Comparison of ENCODE assay signal across 10 cellular contexts in the genomic region with DNA sequence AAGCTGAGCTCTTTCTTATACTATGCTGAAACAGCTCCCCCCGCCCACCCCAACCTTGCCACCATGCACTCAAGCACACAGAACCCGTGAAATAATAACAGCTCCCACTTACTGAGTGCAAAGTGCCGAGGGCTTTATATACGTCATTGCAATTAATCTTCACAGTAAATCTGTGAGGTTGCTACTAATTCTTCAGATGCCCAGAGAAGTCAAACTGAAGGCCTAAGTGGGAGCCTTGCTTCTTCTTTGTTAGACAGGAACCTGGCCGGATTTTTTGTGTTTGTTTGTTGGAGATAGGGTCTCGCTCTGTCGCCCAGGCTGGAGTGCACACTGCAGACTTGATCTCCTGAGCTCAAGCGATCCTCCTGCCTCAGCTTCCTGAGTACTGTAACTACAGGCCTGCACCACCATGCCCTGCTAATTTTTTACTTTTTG. TPM values are rescaled to one million over a fixed set of nuclear protein-coding genes. Genes with fewer than 3 reads are reported as not detected.
DNase-seq lines count a peak whose midpoint lies in the region; ATAC-seq and TF ChIP-seq lines count a peak whose summit lies in the region.
"Had no signal": no experiment of that assay in that cellular context is flagged by ENCODE, and none has a peak within 500 bp of the region (broad histone marks: within the 10 kb centered on the region; RNA-seq: fewer than 3 reads in every experiment).

No MANE protein-coding gene starts in this region.

- DNase-seq in CD4-positive, alpha-beta T cell, result peak in 8 of 10 experiments; percentile 40 to 78 (median 62)
- DNase-seq in T-helper 2 cell (peak in 4 of 5 experiments; percentile 52 to 92 (median 70)), neuronal stem cell (ENCODE audit: low spot score) (no peak), AG08396 (ENCODE audit: low spot score) (no peak), SJCRH30 (no peak), KBM-7 (no peak)
- peak; percentile 62 for DNase-seq in activated naive CD8-positive, alpha-beta T cell treated with anti-CD3 and anti-CD28 coated beads, Interleukin-2, amount 50 U/mL, for 24 hours
- DNase-seq: OCI-M1 had no signal

- H3K23ac ChIP-seq in neuronal stem cell (ENCODE audit: low read depth, low read length, poor library complexity), result no peak overlapping the region

- H3K14ac ChIP-seq in neuronal stem cell (ENCODE audit: low read length), result no peak overlapping the region

- H3K4me2 ChIP-seq in neuronal stem cell (ENCODE audit: insufficient read depth, low read length, poor library complexity, severe bottlenecking), result no peak overlapping the region

- H3K4me1 ChIP-seq in neuronal stem cell (ENCODE audit: control insufficient read depth in 2 of 2, insufficient read depth in 1 of 2, low read depth in 1 of 2, low read length in 2 of 2), result no peaks in the 10 kb centered on the region
- no peaks in the 10 kb centered on the region for H3K4me1 ChIP-seq in SJCRH30

- H3K4me1 Mint-ChIP-seq in CD4-positive, alpha-beta T cell (ENCODE audit: low read depth), result peaks cover 66% of the 10 kb centered on the region
- H3K4me1 Mint-ChIP-seq in activated naive CD8-positive, alpha-beta T cell treated with anti-CD3 and anti-CD28 coated beads, Interleukin-2, amount 50 U/mL, for 24 hours, result peaks cover 78% of the 10 kb centered on the region

- in situ Hi-C loops in KBM-7 (cut with MboI; ENCODE audit: low pct_unique_long_range_greater_than_20kb, low sequenced_read_pairs), result no loop called here

- no peak overlapping the region for H3K18ac ChIP-seq in neuronal stem cell (ENCODE audit: low read length)

- POLR2A ChIA-PET in CD4-positive, alpha-beta T cell (lab: Charles Lee), result interaction anchor here (0.8 to 3.6 kb wide), 27 partner anchors 11 to 496 kb away, joined by 3 to 83 read pairs (median 5); a partner anchor contains a TSS

- intact Hi-C loops in CD4-positive, alpha-beta T cell (cut with DNase I, micrococcal nuclease), result loop anchor here in 1 of 2 experiments (2.0 to 5.0 kb wide), 5 partner anchors 22 to 190 kb away; a partner anchor contains a TSS

- H3K36me3 ChIP-seq in neuronal stem cell (replicated peaks in 1 of 2; ENCODE audit: control insufficient read depth in 2 of 2, insufficient read depth in 2 of 2, low read length in 2 of 2) (no peaks in the 10 kb centered on the region), SJCRH30 (no peaks in the 10 kb centered on the region)

- CTCF ChIA-PET in CD4-positive, alpha-beta T cell (lab: Charles Lee), result interaction anchor here (1.0 to 3.8 kb wide), 10 partner anchors 9 to 229 kb away, joined by 3 to 26 read pairs (median 8); a partner anchor contains a TSS

- H3K27ac Mint-ChIP-seq in CD4-positive, alpha-beta T cell, result peak overlapping the region; percentile 93
- peak overlapping the region; percentile 98 for H3K27ac Mint-ChIP-seq in activated naive CD8-positive, alpha-beta T cell treated with anti-CD3 and anti-CD28 coated beads, Interleukin-2, amount 50 U/mL, for 24 hours

- no peak overlapping the region for H4K8ac ChIP-seq in neuronal stem cell (ENCODE audit: low read depth, low read length)

- no peak overlapping the region for H3K9ac ChIP-seq in neuronal stem cell (ENCODE audit: low read depth, low read length, poor library complexity)

- peak overlapping the region; percentile 20 for H2AFZ ChIP-seq in neuronal stem cell (ENCODE audit: low read length)

- H3K27me3 Mint-ChIP-seq in CD4-positive, alpha-beta T cell, result no peaks in the 10 kb centered on the region
- H3K27me3 Mint-ChIP-seq in activated naive CD8-positive, alpha-beta T cell treated with anti-CD3 and anti-CD28 coated beads, Interleukin-2, amount 50 U/mL, for 24 hours, result no peaks in the 10 kb centered on the region

- ATAC-seq in CD4-positive, alpha-beta T cell (ENCODE audit: poor library complexity), result peak; percentile 61
- peak; percentile 16 for ATAC-seq in activated naive CD8-positive, alpha-beta T cell treated with anti-CD3 and anti-CD28 coated beads, Interleukin-2, amount 50 U/mL, for 24 hours
- no peak for ATAC-seq in GM21619 (IDR thresholded peaks at IDR 0.05; ENCODE audit: unreplicated experiment)

- peak overlapping the region; percentile 97 for H3K27ac ChIP-seq in CD4-positive, alpha-beta T cell (ENCODE audit: low read depth, low read length)
- H3K27ac ChIP-seq in neuronal stem cell (replicated peaks; ENCODE audit: low read length) (no peak overlapping the region), SJCRH30 (no peak overlapping the region)

- no peak overlapping the region for H2BK120ac ChIP-seq in neuronal stem cell (ENCODE audit: low read depth, low read length)

- no peak overlapping the region for H3K4me3 ChIP-seq in neuronal stem cell (ENCODE audit: low read length in 2 of 2)
- H3K4me3 ChIP-seq in SJCRH30, result no peak overlapping the region
- H3K4me3 ChIP-seq: K562 had no signal

- H2BK12ac ChIP-seq in neuronal stem cell (ENCODE audit: low read length), result no peak overlapping the region

- H3K4ac ChIP-seq in neuronal stem cell (ENCODE audit: low read length), result no peak overlapping the region

- H3K9me3 Mint-ChIP-seq in CD4-positive, alpha-beta T cell, result no peaks in the 10 kb centered on the region
- no peaks in the 10 kb centered on the region for H3K9me3 Mint-ChIP-seq in activated naive CD8-positive, alpha-beta T cell treated with anti-CD3 and anti-CD28 coated beads, Interleukin-2, amount 50 U/mL, for 24 hours

- no peak overlapping the region for H2BK5ac ChIP-seq in neuronal stem cell (ENCODE audit: low read length)

- no peaks in the 10 kb centered on the region for H3K27me3 ChIP-seq in CD4-positive, alpha-beta T cell (ENCODE audit: control insufficient read depth, insufficient read depth, low read length)
- H3K27me3 ChIP-seq in neuronal stem cell (ENCODE audit: control insufficient read depth in 3 of 3, insufficient read depth in 3 of 3, low read depth in 1 of 3, low read length in 3 of 3) (no peaks in the 10 kb centered on the region), SJCRH30 (no peaks in the 10 kb centered on the region)

- TF ChIP-seq CTCF in CD4-positive, alpha-beta T cell (IDR thresholded peaks at IDR 0.05), result no peak

- no peak overlapping the region for H2BK15ac ChIP-seq in neuronal stem cell (ENCODE audit: low read length)

- H3K36me3 Mint-ChIP-seq in CD4-positive, alpha-beta T cell (ENCODE audit: low read depth), result no peaks in the 10 kb centered on the region
- peaks cover 14% of the 10 kb centered on the region for H3K36me3 Mint-ChIP-seq in activated naive CD8-positive, alpha-beta T cell treated with anti-CD3 and anti-CD28 coated beads, Interleukin-2, amount 50 U/mL, for 24 hours (ENCODE audit: low read depth)

- no CpG with 5 or more reads among the region's 8 CpGs for WGBS in neuronal stem cell (ENCODE audit: extremely low coverage in 2 of 2, insufficient read length in 2 of 2, insufficient replicate concordance in 1 of 2), 2 donors

- no peak overlapping the region for H2AK5ac ChIP-seq in neuronal stem cell (ENCODE audit: low read depth, low read length)

- H3K4me3 Mint-ChIP-seq in CD4-positive, alpha-beta T cell, result peak overlapping the region; percentile 32
- H3K4me3 Mint-ChIP-seq in activated naive CD8-positive, alpha-beta T cell treated with anti-CD3 and anti-CD28 coated beads, Interleukin-2, amount 50 U/mL, for 24 hours, result peak overlapping the region; percentile 82

- no peaks in the 10 kb centered on the region for H3K9me3 ChIP-seq in CD4-positive, alpha-beta T cell (ENCODE audit: control insufficient read depth, low read length)
- H3K9me3 ChIP-seq in neuronal stem cell (replicated peaks in 1 of 2; ENCODE audit: control insufficient read depth in 2 of 2, insufficient read depth in 1 of 2, low read depth in 1 of 2, low read length in 2 of 2), result no peaks in the 10 kb centered on the region
- H3K9me3 ChIP-seq in SJCRH30 (replicated peaks), result no peaks in the 10 kb centered on the region

- H4K91ac ChIP-seq in neuronal stem cell (ENCODE audit: low read depth, low read length, poor library complexity), result no peak overlapping the region

- no peaks in the 10 kb centered on the region for H3K79me1 ChIP-seq in neuronal stem cell (ENCODE audit: low read depth, low read length)

RNA-seq across cellular contexts. Expression of a gene that starts 34.0 kb away (rescaled TPM):
- 10 to 100 TPM; 30.4 to 32.4 TPM for total RNA-seq in CD4-positive, alpha-beta T cell
- polyA plus RNA-seq in neuronal stem cell (2013, experiment 1 of 2), result 9.6 TPM
- polyA plus RNA-seq in neuronal stem cell (2013, experiment 2 of 2), result 9.6 TPM
- total RNA-seq in SJCRH30 (2014; rRNA removed; shearing (Covaris generic)), result 7.8 and 11.6 TPM in 2 replicates

Comparison
In these comparisons a context has a peak if more than half of its experiments do, and no peak if none do; other contexts are left out.
1. DNase-seq: peak in CD4-positive, alpha-beta T cell (8 of 10), T-helper 2 cell (4 of 5) and activated naive CD8-positive, alpha-beta T cell treated with anti-CD3 and anti-CD28 coated beads, Interleukin-2, amount 50 U/mL, for 24 hours (single experiment); none in neuronal stem cell (single experiment), AG08396 (single experiment), SJCRH30 (0 of 2) and KBM-7 (single experiment).